8 cellular contexts compared by ENCODE assay signal in genomic region chr3:119700269-119700919, GRCh38. TPM values are rescaled to one million over a fixed set of nuclear protein-coding genes. Genes with fewer than 3 reads are reported as not detected.
DNase-seq lines count a peak whose midpoint lies in the region; ATAC-seq and FAIRE-seq lines count a peak whose summit lies in the region.

No MANE protein-coding gene starts in this region.

- H3K27me3 Mint-ChIP-seq in activated naive CD8-positive, alpha-beta T cell treated with anti-CD3 and anti-CD28 coated beads, Interleukin-2, amount 50 U/mL, for 24 hours, result peaks cover 15% of the 10 kb centered on the region

- no peaks in the 10 kb centered on the region for H3K36me3 ChIP-seq in small intestine (ENCODE audit: control insufficient read depth in 2 of 2, insufficient read depth in 2 of 2, low read length in 2 of 2)

- peak; percentile 30 for DNase-seq in stimulated activated CD4-positive, alpha-beta T cell treated with anti-CD3 and anti-CD28 coated beads, Interleukin-15, amount 100 ng/mL, for 24 hours
- no peak for DNase-seq in stimulated activated CD4-positive, alpha-beta T cell treated with anti-CD3 and anti-CD28 coated beads, Interleukin-12 subunit alpha, Interleukin-12 subunit beta, amount 100 ng/mL, for 4 hours
- peak; percentile 16 for DNase-seq in activated naive CD8-positive, alpha-beta T cell treated with anti-CD3 and anti-CD28 coated beads, Interleukin-2, amount 50 U/mL, for 24 hours
- DNase-seq in small intestine, result peak; percentile 80
- DNase-seq in UCSD-AML1 (lab: John Stamatoyannopoulos, UW; ENCODE audit: unreplicated experiment), result no peak
- DNase-seq in SHP77 treated with DMSO at 0.1 percent for 48 hours (lab: John Stamatoyannopoulos, UW), result no peak

- H3K27me3 ChIP-seq in small intestine (ENCODE audit: control insufficient read depth in 2 of 2, insufficient read depth in 2 of 2, low read length in 2 of 2), result no peaks in the 10 kb centered on the region

- no peak overlapping the region for H3K4me3 ChIP-seq in small intestine (ENCODE audit: low read depth in 1 of 2, low read length in 2 of 2)

- peaks cover 11% of the 10 kb centered on the region for H3K9me3 Mint-ChIP-seq in activated naive CD8-positive, alpha-beta T cell treated with anti-CD3 and anti-CD28 coated beads, Interleukin-2, amount 50 U/mL, for 24 hours

- ATAC-seq in HG03520 (IDR thresholded peaks at IDR 0.05; ENCODE audit: unreplicated experiment) (peak; percentile 46), GM21576 (IDR thresholded peaks at IDR 0.05; ENCODE audit: unreplicated experiment) (no peak)
- ATAC-seq in activated naive CD8-positive, alpha-beta T cell treated with anti-CD3 and anti-CD28 coated beads, Interleukin-2, amount 50 U/mL, for 24 hours, result peak; percentile 47

- peaks cover 38% of the 10 kb centered on the region for H3K4me1 Mint-ChIP-seq in activated naive CD8-positive, alpha-beta T cell treated with anti-CD3 and anti-CD28 coated beads, Interleukin-2, amount 50 U/mL, for 24 hours

- peaks cover 4% of the 10 kb centered on the region for H3K36me3 Mint-ChIP-seq in activated naive CD8-positive, alpha-beta T cell treated with anti-CD3 and anti-CD28 coated beads, Interleukin-2, amount 50 U/mL, for 24 hours (ENCODE audit: low read depth)

- H3K27ac ChIP-seq in small intestine (ENCODE audit: low read depth in 1 of 2, low read length in 1 of 2), result peak overlapping the region in 1 of 2 donors; percentile 26

- peaks cover 2 to 3% of the 10 kb centered on the region in 2 donors for H3K4me1 ChIP-seq in small intestine (ENCODE audit: control insufficient read depth in 2 of 2, insufficient read depth in 1 of 2, low read depth in 1 of 2, low read length in 1 of 2)

- H3K4me3 Mint-ChIP-seq in activated naive CD8-positive, alpha-beta T cell treated with anti-CD3 and anti-CD28 coated beads, Interleukin-2, amount 50 U/mL, for 24 hours, result peak overlapping the region; percentile 30

- FAIRE-seq in small intestine (lab: Jason Lieb, UNC), result no peak

- WGBS in small intestine, 3 donors, result 77 to 87% (median 78%) methylated on average over 4 of the region's 4 CpGs

- H3K27ac Mint-ChIP-seq in activated naive CD8-positive, alpha-beta T cell treated with anti-CD3 and anti-CD28 coated beads, Interleukin-2, amount 50 U/mL, for 24 hours, result peak overlapping the region; percentile 93

- H3K9me3 ChIP-seq in small intestine (ENCODE audit: control insufficient read depth, low read depth), result no peaks in the 10 kb centered on the region

RNA-seq across cellular contexts. Expression of gene CFAP91, which starts 2.4 kb away (rescaled TPM):
- polyA plus RNA-seq in small intestine, result under 1 TPM in 1 of 3 donors, not detected in 2; 0.43 TPM

RNA-seq across cellular contexts. Expression of gene COX17, which starts 23.2 kb away (rescaled TPM):
- 100 to 1,000 TPM; 101 to 313 (median 221) TPM for polyA plus RNA-seq in small intestine

RNA-seq across cellular contexts. Expression of gene POPDC2, which starts 40.0 kb away (rescaled TPM):
- polyA plus RNA-seq in small intestine, result 1 to 10 TPM; 1.8 to 8.6 (median 2.0) TPM

Comparison
In these comparisons a context has a peak if more than half of its experiments do, and no peak if none do; other contexts are left out.
1. DNase-seq: peak in stimulated activated CD4-positive, alpha-beta T cell treated with anti-CD3 and anti-CD28 coated beads, Interleukin-15, amount 100 ng/mL, for 24 hours (single experiment), activated naive CD8-positive, alpha-beta T cell treated with anti-CD3 and anti-CD28 coated beads, Interleukin-2, amount 50 U/mL, for 24 hours (single experiment) and small intestine (single experiment); none in stimulated activated CD4-positive, alpha-beta T cell treated with anti-CD3 and anti-CD28 coated beads, Interleukin-12 subunit alpha, Interleukin-12 subunit beta, amount 100 ng/mL, for 4 hours (single experiment), UCSD-AML1 (single experiment) and SHP77 treated with DMSO at 0.1 percent for 48 hours (single experiment).